ENCODE assay signal across 8 cellular contexts in genomic region chr9:97982719-97983523, GRCh38. TPM values are rescaled to one million over a fixed set of nuclear protein-coding genes. Genes with fewer than 3 reads are reported as not detected.
DNase-seq lines count a peak whose midpoint lies in the region; ATAC-seq and TF ChIP-seq lines count a peak whose summit lies in the region.

ANP32B (plus strand) TSS chr9:97983341; CDS start chr9:97983556, 215 bp downstream.

- H3K9me1 ChIP-seq in IMR-90 (ENCODE audit: insufficient read depth, low read length), result peaks cover 9% of the 10 kb centered on the region

- BruUV-seq in IMR-90 (replicated peaks; lab: Mats Ljungman, UMichigan) (TSS peak; percentile 70), PC-3 (replicated peaks; lab: Mats Ljungman, UMichigan) (TSS peak; percentile 87)

- peak; percentile 52 for TF ChIP-seq RAD21 in IMR-90 (IDR thresholded peaks at IDR 0.05; ENCODE audit: low read length)

- peak within 1 kb of the TSS; percentile 85 for H3K23ac ChIP-seq in IMR-90 (ENCODE audit: low read depth, low read length)

- H4K5ac ChIP-seq in IMR-90 (ENCODE audit: low read depth, low read length), result peak within 1 kb of the TSS; percentile 81

- peak within 1 kb of the TSS; percentile 93 for H3K27ac ChIP-seq in IMR-90 (ENCODE audit: insufficient read depth, low read length)
- peak within 1 kb of the TSS; percentile 81 for H3K27ac ChIP-seq in PC-3 (ENCODE audit: low read length)
- H3K27ac ChIP-seq in esophagus (ENCODE audit: low read depth in 2 of 2, low read length in 1 of 2), result peak within 1 kb of the TSS; percentile 97 to 98
- H3K27ac ChIP-seq in muscle layer of duodenum (ENCODE audit: low read length), result peak within 1 kb of the TSS; percentile 75

- peak within 1 kb of the TSS; percentile 99 for H2AK9ac ChIP-seq in IMR-90 (replicated peaks; ENCODE audit: low read depth, low read length, poor library complexity)

- H2AFZ ChIP-seq in IMR-90 (replicated peaks; ENCODE audit: low read length, poor library complexity), result peak within 1 kb of the TSS; percentile 89
- H2AFZ ChIP-seq in PC-3 (ENCODE audit: low read length), result peak within 1 kb of the TSS; percentile 98

- CTCF ChIA-PET in IMR-90 (lab: Yijun Ruan, JAX), result interaction anchor here (0.6 to 1.5 kb wide), 9 partner anchors 11 to 59 kb away, joined by 3 to 5 read pairs (median 3); no protein-coding TSS in a partner anchor
- CTCF ChIA-PET in PC-3 (lab: Charles Lee), result interaction anchor here (0.7 kb wide), 1 partner anchor 374 kb away, joined by 5 read pairs; no protein-coding TSS in a partner anchor

- H3K27me3 ChIP-seq in IMR-90 (ENCODE audit: control insufficient read depth, insufficient read depth, low read length), result no peaks in the 10 kb centered on the region
- no peaks in the 10 kb centered on the region for H3K27me3 ChIP-seq in PC-3 (ENCODE audit: low read length)
- H3K27me3 ChIP-seq in esophagus (ENCODE audit: control insufficient read depth in 1 of 2, insufficient read depth in 2 of 2, low read length in 2 of 2), result no peaks in the 10 kb centered on the region
- no peaks in the 10 kb centered on the region for H3K27me3 ChIP-seq in muscle layer of duodenum (ENCODE audit: low read depth, low read length)

- H3K9me2 ChIP-seq in PC-3 (replicated peaks; ENCODE audit: low read length), result no peaks in the 10 kb centered on the region

- H3K4ac ChIP-seq in IMR-90 (ENCODE audit: low read depth, low read length), result peak within 1 kb of the TSS; percentile 97

- H3K4me1 ChIP-seq in IMR-90 (ENCODE audit: control insufficient read depth, insufficient read depth, low read length) (peaks cover 5% of the 10 kb centered on the region), PC-3 (ENCODE audit: insufficient read depth, low read length) (peaks cover 21% of the 10 kb centered on the region), esophagus (ENCODE audit: control insufficient read depth in 2 of 2, insufficient read depth in 2 of 2, low read length in 1 of 2) (peaks cover 2 to 11% of the 10 kb centered on the region in 2 donors), muscle layer of duodenum (ENCODE audit: control insufficient read depth in 1 of 2, insufficient read depth in 2 of 2, low read length in 2 of 2) (peaks cover 7 to 23% of the 10 kb centered on the region in 2 donors)

- H3K9me3 ChIP-seq in IMR-90 (ENCODE audit: control insufficient read depth, insufficient read depth, low read length), result no peaks in the 10 kb centered on the region
- H3K9me3 ChIP-seq in PC-3 (ENCODE audit: low read length), result no peaks in the 10 kb centered on the region
- no peaks in the 10 kb centered on the region for H3K9me3 ChIP-seq in esophagus (ENCODE audit: control insufficient read depth in 2 of 2, insufficient read depth in 1 of 2, low read depth in 1 of 2, low read length in 1 of 2)
- H3K9me3 ChIP-seq in muscle layer of duodenum (ENCODE audit: control insufficient read depth in 1 of 2, low read length in 2 of 2), result no peaks in the 10 kb centered on the region

- peak within 1 kb of the TSS; percentile 84 for H3K4me3 ChIP-seq in IMR-90 (ENCODE audit: insufficient read depth, low read depth, low read length)
- peak within 1 kb of the TSS; percentile 92 for H3K4me3 ChIP-seq in PC-3 (ENCODE audit: low read length)
- H3K4me3 ChIP-seq in esophagus (ENCODE audit: low read depth in 1 of 2, low read length in 2 of 2), result peak within 1 kb of the TSS; percentile 86 to 90
- peak within 1 kb of the TSS; percentile 66 to 88 for H3K4me3 ChIP-seq in muscle layer of duodenum (ENCODE audit: low read depth in 1 of 2, low read length in 2 of 2)

- H4K91ac ChIP-seq in IMR-90 (ENCODE audit: insufficient read depth, low read depth, low read length), result peak within 1 kb of the TSS; percentile 97

- H3K4me3 Mint-ChIP-seq in activated T-cell treated with anti-CD3 and anti-CD28 coated beads, Interleukin-2, amount 50 U/mL, for 24 hours, result peak within 1 kb of the TSS; percentile 84

- peaks cover 48% of the 10 kb centered on the region for H3K4me1 Mint-ChIP-seq in activated T-cell treated with anti-CD3 and anti-CD28 coated beads, Interleukin-2, amount 50 U/mL, for 24 hours (ENCODE audit: low read depth)

- H3K36me3 Mint-ChIP-seq in activated T-cell treated with anti-CD3 and anti-CD28 coated beads, Interleukin-2, amount 50 U/mL, for 24 hours (ENCODE audit: low read depth), result peaks cover 33% of the 10 kb centered on the region

- peak within 1 kb of the TSS; percentile 99 for H2AK5ac ChIP-seq in IMR-90 (ENCODE audit: low read depth, low read length)

- peak within 1 kb of the TSS; percentile 98 for H3K56ac ChIP-seq in IMR-90 (ENCODE audit: extremely low read depth, insufficient read depth, low read length)

- peak within 1 kb of the TSS; percentile 63 for H3K18ac ChIP-seq in IMR-90 (ENCODE audit: low read depth, low read length)

- peaks cover 50% of the 10 kb centered on the region for H3K79me2 ChIP-seq in PC-3 (ENCODE audit: low read length)

- peak within 1 kb of the TSS; percentile 84 for H3K4me2 ChIP-seq in IMR-90 (ENCODE audit: low read depth, low read length)
- H3K4me2 ChIP-seq in PC-3 (ENCODE audit: low read length), result peak within 1 kb of the TSS; percentile 93

- no peaks in the 10 kb centered on the region for H3K27me3 Mint-ChIP-seq in activated T-cell treated with anti-CD3 and anti-CD28 coated beads, Interleukin-2, amount 50 U/mL, for 24 hours

- peak within 1 kb of the TSS; percentile 68 for H2BK120ac ChIP-seq in IMR-90 (ENCODE audit: low read depth, low read length)

- in situ Hi-C loops in IMR-90 (cut with MboI; ENCODE audit: low sequenced_read_pairs), result no loop called here

- H3K9ac ChIP-seq in IMR-90 (ENCODE audit: low read depth, low read length), result peak within 1 kb of the TSS; percentile 87
- peak within 1 kb of the TSS; percentile 99 for H3K9ac ChIP-seq in PC-3 (ENCODE audit: low read length)

- intact Hi-C loops in IMR-90 (cut with micrococcal nuclease) (loop anchor here (1.0 to 2.0 kb wide), 4 partner anchors 24 to 74 kb away; partner anchors contain the start of gene NANS), PC-3 (cut with micrococcal nuclease) (loop anchor here (2.0 kb wide), 2 partner anchors 60 to 74 kb away; partner anchors contain the start of genes NANS and TRMO)

- H3K36me3 ChIP-seq in IMR-90 (ENCODE audit: control insufficient read depth, insufficient read depth, low read length) (no peaks in the 10 kb centered on the region; the same call in 1 of the 2 replicates), PC-3 (ENCODE audit: low read depth, low read length) (no peaks in the 10 kb centered on the region), esophagus (ENCODE audit: control insufficient read depth in 2 of 2, insufficient read depth in 2 of 2, low read length in 1 of 2) (no peaks in the 10 kb centered on the region), muscle layer of duodenum (ENCODE audit: control insufficient read depth in 1 of 2, insufficient read depth in 2 of 2, low read length in 2 of 2) (no peaks in the 10 kb centered on the region)

- peak within 1 kb of the TSS; percentile 44; the same call in 1 of the 3 replicates for H2BK15ac ChIP-seq in IMR-90 (ENCODE audit: low read depth, low read length)

- TF ChIP-seq POLR2A in IMR-90 (IDR thresholded peaks at IDR 0.05; ENCODE audit: low read depth, low read length), result peak; percentile 60; the same call in 1 of the 2 replicates

- H3F3A ChIP-seq in PC-3 (ENCODE audit: low read length, unreplicated experiment), result no peaks in the 10 kb centered on the region

- H3K79me1 ChIP-seq in IMR-90 (ENCODE audit: low read depth in 1 of 2, low read length in 2 of 2), result peaks cover 0 to 19% of the 10 kb centered on the region in 2 experiments; a peak in 2 of 4 replicates

- 0% methylated on average over 1 of the region's 100 CpGs; no CpG with 5 or more reads in 1 of the 2 experiments for WGBS in IMR-90 (ENCODE audit: extremely low coverage in 2 of 2, insufficient read length in 1 of 2), 2 experiments
- 0 to 1% methylated on average over 67 to 100 of the region's 100 CpGs for WGBS in esophagus, 2 donors

- dilution Hi-C loops in IMR-90 (cut with HindIII; ENCODE audit: low sequenced_read_pairs, unreplicated experiment), result no loop called here

- H2BK5ac ChIP-seq in IMR-90 (ENCODE audit: low read depth, low read length, poor library complexity, severe bottlenecking), result peak within 1 kb of the TSS; percentile 91

- DNase-seq in DMS153 treated with DMSO at 0.1 percent for 48 hours (lab: John Stamatoyannopoulos, UW; ENCODE audit: unreplicated experiment) (peak; percentile 68), IMR-90 (peak; percentile 89), PC-3 (peak; percentile 85)
- peak; percentile 98 for DNase-seq in activated T-cell treated with anti-CD3 and anti-CD28 coated beads, Interleukin-2, amount 50 U/mL, for 24 hours
- peak; percentile 79 for DNase-seq in stimulated activated CD8-positive, alpha-beta memory T cell treated with anti-CD3 and anti-CD28 coated beads, Interleukin-7, amount 100 ng/mL, for 24 hours (ENCODE audit: low read depth)

- H3K9me3 Mint-ChIP-seq in activated T-cell treated with anti-CD3 and anti-CD28 coated beads, Interleukin-2, amount 50 U/mL, for 24 hours, result no peaks in the 10 kb centered on the region

- H3K14ac ChIP-seq in IMR-90 (replicated peaks; ENCODE audit: low read depth, low read length), result peak within 1 kb of the TSS; percentile 97

- peak; percentile 96 for TF ChIP-seq CTCF in IMR-90 (conservative IDR thresholded peaks at IDR 0.05; ENCODE audit: low read depth, low read length)
- TF ChIP-seq CTCF in PC-3 (conservative IDR thresholded peaks at IDR 0.05; ENCODE audit: low read depth, low read length), result peak; percentile 47; the same call in 1 of the 2 replicates

- peaks cover 26% of the 10 kb centered on the region for H4K20me1 ChIP-seq in IMR-90 (ENCODE audit: insufficient read depth, low read length)
- peaks cover 10% of the 10 kb centered on the region; the same call in 1 of the 2 replicates for H4K20me1 ChIP-seq in PC-3 (ENCODE audit: low read length)

- H4K8ac ChIP-seq in IMR-90 (ENCODE audit: low read depth in 2 of 2, low read length in 2 of 2), result peak within 1 kb of the TSS; percentile 95 to 98

- H3K27ac Mint-ChIP-seq in activated T-cell treated with anti-CD3 and anti-CD28 coated beads, Interleukin-2, amount 50 U/mL, for 24 hours, result peak within 1 kb of the TSS; percentile 94

- POLR2A ChIA-PET in IMR-90 (lab: Charles Lee; ENCODE audit: unreplicated experiment) (interaction anchor here (0.6 to 1.0 kb wide), 2 partner anchors 60 to 65 kb away, joined by 3 to 6 read pairs; partner anchors contain the start of gene TRMO), PC-3 (lab: Charles Lee; ENCODE audit: unreplicated experiment) (no interaction called here)

- H2BK20ac ChIP-seq in IMR-90 (ENCODE audit: low read depth, low read length), result no peak within 1 kb of the TSS

- ATAC-seq in GM21526 (IDR thresholded peaks at IDR 0.05; ENCODE audit: low FRiP score, unreplicated experiment) (peak; percentile 58), IMR-90 (ENCODE audit: low read depth) (peak; percentile 93), PC-3 (peak; percentile 82)

TF ChIP-seq in IMR-90, 13 proteins besides CTCF, POLR2A, EP300 and RAD21 (continues in another document):
- TF ChIP-seq MAFK (IDR thresholded peaks at IDR 0.05; ENCODE audit: low read depth, low read length), result no peak
- peak; percentile 62 for TF ChIP-seq CEBPB (IDR thresholded peaks at IDR 0.05; ENCODE audit: low read depth, low read length)

RNA-seq across cellular contexts. Expression of gene ANP32B, which starts in this region (rescaled TPM):
- total RNA-seq in IMR-90 (2012; rRNA removed) (3.9 and 9.4 TPM in 2 replicates), PC-3 (2014; rRNA removed) (14.8 and 32.6 TPM in 2 replicates)
- polyA plus RNA-seq in IMR-90 (2012; rRNA removed) (40.7 and 46.8 TPM in 2 replicates), esophagus (100 to 1,000 TPM in 1 of 2 donors, 10 to 100 TPM in 1; 74.5 to 116 TPM)
- polyA plus RNA-seq in IMR-90 (2012; cell fraction: cytosol; rRNA removed), result 9.5 and 10.7 TPM in 2 replicates
- polyA plus RNA-seq in IMR-90 (2012; cell fraction: nucleus; rRNA removed; ENCODE audit: low replicate concordance), result 3.9 and 12.4 TPM in 2 replicates

Comparison
In these comparisons a context has a peak if more than half of its experiments do, and no peak if none do; other contexts are left out.
1. Peak in every context shown above with its lines: DNase-seq, ATAC-seq, H3K4me3 ChIP-seq and H3K27ac ChIP-seq.